Comparison of ENCODE assay signal across 8 cellular contexts in the genomic region with DNA sequence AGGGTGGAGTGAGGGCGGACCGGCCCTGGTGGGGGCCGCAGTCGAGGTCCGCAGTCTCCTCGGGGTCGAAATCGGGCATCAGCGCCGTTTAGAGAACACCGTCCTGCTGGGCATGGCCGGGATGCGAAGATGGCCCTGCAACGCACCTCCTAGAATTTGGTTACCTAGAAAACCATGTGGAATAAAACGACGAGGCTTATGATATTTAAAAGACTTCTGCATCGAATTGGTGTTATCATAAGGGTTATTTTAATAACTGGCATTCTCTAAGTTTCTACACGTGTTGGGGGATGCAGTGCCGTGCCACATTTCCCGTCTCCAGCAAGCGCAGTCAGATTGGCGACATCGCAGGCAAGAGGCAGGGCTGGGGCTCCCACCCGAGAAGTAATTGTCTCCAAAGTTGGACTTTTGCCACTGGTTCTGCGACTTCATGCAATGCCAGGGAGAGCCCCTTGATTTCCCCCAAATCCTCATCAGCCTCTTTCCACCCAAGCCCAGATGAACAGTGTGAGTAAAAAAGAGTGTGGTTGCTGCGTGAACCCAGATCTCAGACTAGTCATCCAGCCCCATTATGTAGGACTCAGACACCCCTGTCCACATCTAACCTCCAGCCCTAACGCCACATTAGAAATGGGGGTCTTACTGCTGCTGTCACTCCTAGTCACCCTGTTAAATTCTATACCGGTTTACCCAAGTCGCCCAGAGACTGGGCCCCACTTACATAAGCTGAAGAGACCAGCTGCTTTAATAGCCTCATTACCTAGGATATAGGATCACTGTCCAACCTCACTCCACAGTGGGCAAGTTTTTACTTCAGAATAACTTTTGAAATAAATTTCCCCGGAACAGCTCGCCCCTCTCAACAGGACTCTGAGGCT. TPM values are rescaled to one million over a fixed set of nuclear protein-coding genes. Genes with fewer than 3 reads are reported as not detected.
DNase-seq lines count a peak whose midpoint lies in the region; ATAC-seq, FAIRE-seq and TF ChIP-seq lines count a peak whose summit lies in the region.

No MANE protein-coding gene starts in this region.

- no peak for FAIRE-seq in bronchial epithelial cell (lab: Jason Lieb, UNC)
- FAIRE-seq in GM19239 (lab: Jason Lieb, UNC): no peak

- H3K27ac Mint-ChIP-seq in stimulated activated naive CD8-positive, alpha-beta T cell treated with anti-CD3 and anti-CD28 coated beads, Interleukin-15, amount 100 ng/mL, for 72 hours: peak overlapping the region; percentile 93 to 99

- intact Hi-C loops in lower lobe of right lung (cut with DNase I): no loop called here

- H3K9me3 ChIP-seq in lower lobe of right lung: no peaks in the 10 kb centered on the region

- H3K9me3 Mint-ChIP-seq in stimulated activated naive CD8-positive, alpha-beta T cell treated with anti-CD3 and anti-CD28 coated beads, Interleukin-15, amount 100 ng/mL, for 72 hours: no peaks in the 10 kb centered on the region

- no peak for DNase-seq in bronchial epithelial cell (ENCODE audit: low read depth)
- DNase-seq in lower lobe of right lung: no peak
- DNase-seq in stimulated activated naive CD8-positive, alpha-beta T cell treated with anti-CD3 and anti-CD28 coated beads, Interleukin-15, amount 100 ng/mL, for 72 hours: peak in 1 of 2 donors; percentile 77
- no peak for DNase-seq in OCI-M2 (lab: John Stamatoyannopoulos, UW; ENCODE audit: unreplicated experiment)
- DNase-seq in GM19239 (ENCODE audit: insufficient read length, low spot score): no peak

- H3K27me3 Mint-ChIP-seq in stimulated activated naive CD8-positive, alpha-beta T cell treated with anti-CD3 and anti-CD28 coated beads, Interleukin-15, amount 100 ng/mL, for 72 hours: no peaks in the 10 kb centered on the region

- H3K27ac ChIP-seq in lower lobe of right lung: peak overlapping the region; percentile 100

- peaks cover 33% of the 10 kb centered on the region for H3K4me1 ChIP-seq in lower lobe of right lung

- no peaks in the 10 kb centered on the region for H3K27me3 ChIP-seq in bronchial epithelial cell (ENCODE audit: control insufficient read depth, insufficient read depth, low read length)
- H3K27me3 ChIP-seq in lower lobe of right lung (ENCODE audit: low read depth): no peaks in the 10 kb centered on the region

- no peaks in the 10 kb centered on the region for H3K36me3 ChIP-seq in bronchial epithelial cell (ENCODE audit: control insufficient read depth, insufficient read depth, low read length)
- no peaks in the 10 kb centered on the region for H3K36me3 ChIP-seq in lower lobe of right lung

- H3K4me3 ChIP-seq in bronchial epithelial cell (ENCODE audit: low read depth, low read length) (peak overlapping the region; percentile 65), lower lobe of right lung (peak overlapping the region; percentile 67)

- peak overlapping the region; percentile 95 to 98 for H3K4me3 Mint-ChIP-seq in stimulated activated naive CD8-positive, alpha-beta T cell treated with anti-CD3 and anti-CD28 coated beads, Interleukin-15, amount 100 ng/mL, for 72 hours

- peaks cover 66% of the 10 kb centered on the region for H3K4me1 Mint-ChIP-seq in stimulated activated naive CD8-positive, alpha-beta T cell treated with anti-CD3 and anti-CD28 coated beads, Interleukin-15, amount 100 ng/mL, for 72 hours

- no peak for TF ChIP-seq CTCF in bronchial epithelial cell (IDR thresholded peaks at IDR 0.05; ENCODE audit: insufficient read depth, low read length, severe bottlenecking)
- TF ChIP-seq CTCF in lower lobe of right lung (IDR thresholded peaks at IDR 0.05): no peak

- TF ChIP-seq POLR2A in GM19099 (IDR thresholded peaks at IDR 0.05; ENCODE audit: extremely low read depth, insufficient read length, low read depth) (peak; percentile 11), Raji (IDR thresholded peaks at IDR 0.05; ENCODE audit: insufficient read depth, low read depth, low read length) (peak; percentile 5; the same call in 1 of the 2 replicates)

- ATAC-seq in lower lobe of right lung (peak in 1 of 2 donors; percentile 0), GM21619 (IDR thresholded peaks at IDR 0.05; ENCODE audit: unreplicated experiment) (no peak)
- ATAC-seq in stimulated activated naive CD8-positive, alpha-beta T cell treated with anti-CD3 and anti-CD28 coated beads, Interleukin-15, amount 100 ng/mL, for 72 hours: peak; percentile 55

RNA-seq across cellular contexts. Expression of a gene that starts 0.6 kb away (rescaled TPM):
- total RNA-seq in bronchial epithelial cell: 2.4 and 6.0 TPM in 2 replicates
- total RNA-seq in lower lobe of right lung: 13.4 TPM

RNA-seq across cellular contexts. Expression of a gene that starts 40.4 kb away (rescaled TPM):
- not detected in 2 replicates for total RNA-seq in bronchial epithelial cell
- total RNA-seq in lower lobe of right lung: 0.09 TPM

RNA-seq across cellular contexts. Expression of a gene that starts 57.2 kb away (rescaled TPM):
- not detected in 2 replicates for total RNA-seq in bronchial epithelial cell
- total RNA-seq in lower lobe of right lung: not detected
